ENCODE assay signal across 14 cellular contexts in the genomic region with DNA sequence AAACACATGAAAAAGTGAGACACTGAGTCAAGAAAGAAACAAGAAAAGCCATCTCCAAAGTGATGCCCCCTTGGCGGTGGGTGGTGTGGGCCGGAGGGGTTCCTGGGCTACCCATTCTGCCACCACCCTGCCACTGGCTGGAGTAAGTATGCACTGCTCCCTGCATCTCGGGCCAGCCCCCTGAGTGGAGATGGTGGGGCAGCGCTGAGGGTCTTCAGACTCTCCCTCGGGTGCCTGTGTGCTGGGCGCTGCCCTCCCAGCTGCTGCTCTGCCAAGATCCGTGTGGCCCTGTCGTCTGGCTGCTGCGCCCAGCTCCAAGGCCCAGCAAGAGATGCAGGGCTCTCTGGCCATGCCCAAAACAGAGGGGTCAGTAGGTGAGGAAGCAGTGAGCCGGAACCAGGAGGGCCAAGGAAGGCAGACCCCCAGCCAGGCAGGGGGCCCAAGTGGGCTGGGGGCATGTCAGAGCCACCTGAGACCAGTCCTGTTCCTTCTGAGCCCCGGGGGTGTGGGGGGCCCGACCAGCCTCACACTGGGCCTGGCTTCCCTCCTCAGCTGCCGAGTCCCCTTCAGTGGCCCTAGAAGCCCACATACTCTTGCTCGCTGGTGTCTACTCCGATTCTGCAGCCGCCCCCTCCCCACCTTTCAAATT. TPM values are rescaled to one million over a fixed set of nuclear protein-coding genes. Genes with fewer than 3 reads are reported as not detected.
DNase-seq lines count a peak whose midpoint lies in the region; ATAC-seq and TF ChIP-seq lines count a peak whose summit lies in the region.
"Had no signal": no experiment of that assay in that cellular context is flagged by ENCODE, and none has a peak within 500 bp of the region (broad histone marks: within the 10 kb centered on the region; RNA-seq: fewer than 3 reads in every experiment).

No MANE protein-coding gene starts in this region.

- H3K36me3 Mint-ChIP-seq in CD8-positive, alpha-beta memory T cell = peaks cover 5 to 60% (median 9%) of the 10 kb centered on the region in 3 donors
- peaks cover 82% of the 10 kb centered on the region for H3K36me3 Mint-ChIP-seq in dendritic cell treated with granulocyte-macrophage colony-stimulating factor and Interleukin-4, amounts not matched to agents 40 ng/mL and 50 ng/mL, for 4 days (ENCODE audit: low read depth)

- H3K27me3 ChIP-seq in CD8-positive, alpha-beta memory T cell (ENCODE audit: insufficient read depth, low read length, poor library complexity, severe bottlenecking) = no peaks in the 10 kb centered on the region
- H3K27me3 ChIP-seq in Loucy (ENCODE audit: insufficient read depth, low read length, poor library complexity, severe bottlenecking) (no peaks in the 10 kb centered on the region), neutrophil (no peaks in the 10 kb centered on the region), Karpas-422 (ENCODE audit: low read length) (no peaks in the 10 kb centered on the region)
- H3K27me3 ChIP-seq: hepatocyte, sigmoid colon had no signal

- peak overlapping the region; percentile 88 to 100 (median 94) for H3K4me3 Mint-ChIP-seq in CD8-positive, alpha-beta memory T cell
- H3K4me3 Mint-ChIP-seq in dendritic cell treated with granulocyte-macrophage colony-stimulating factor and Interleukin-4, amounts not matched to agents 40 ng/mL and 50 ng/mL, for 4 days = peak overlapping the region; percentile 76
- H3K4me3 Mint-ChIP-seq: HFFc6 had no signal

- intact Hi-C loops in dendritic cell treated with granulocyte-macrophage colony-stimulating factor and Interleukin-4, amounts not matched to agents 40 ng/mL and 50 ng/mL, for 4 days (cut with micrococcal nuclease) = loop anchor here (2.0 kb wide), 2 partner anchors 15 to 27 kb away; no protein-coding TSS in a partner anchor

- no peak for DNase-seq in CD8-positive, alpha-beta memory T cell
- no peak for DNase-seq in ureter (ENCODE audit: low spot score)
- no peak for DNase-seq in HPDE6-E6E7 (ENCODE audit: extremely low spot score)
- DNase-seq in Karpas-422 = no peak
- DNase-seq: DMS 273 treated with DMSO at 0.1 percent for 48 hours, HFFc6, NCI-H2171 had no signal

- H3K4me1 Mint-ChIP-seq in CD8-positive, alpha-beta memory T cell = peaks cover 46 to 77% (median 62%) of the 10 kb centered on the region in 3 donors
- peaks cover 68% of the 10 kb centered on the region for H3K4me1 Mint-ChIP-seq in dendritic cell treated with granulocyte-macrophage colony-stimulating factor and Interleukin-4, amounts not matched to agents 40 ng/mL and 50 ng/mL, for 4 days (ENCODE audit: low read depth)

- TF ChIP-seq CTCF in Loucy (conservative IDR thresholded peaks at IDR 0.05; ENCODE audit: low read length) (no peak), neutrophil (IDR thresholded peaks at IDR 0.05) (no peak)

- no peaks in the 10 kb centered on the region for H3K9me3 ChIP-seq in CD8-positive, alpha-beta memory T cell (ENCODE audit: low read length)
- H3K9me3 ChIP-seq in Loucy (ENCODE audit: insufficient read depth, low read depth, low read length) (no peaks in the 10 kb centered on the region), neutrophil (no peaks in the 10 kb centered on the region), Karpas-422 (ENCODE audit: low read length) (no peaks in the 10 kb centered on the region)
- H3K9me3 ChIP-seq: adrenal gland, sigmoid colon had no signal

- H3K27ac Mint-ChIP-seq in CD8-positive, alpha-beta memory T cell = peak overlapping the region; percentile 92 to 100 (median 98)
- peak overlapping the region; percentile 98 for H3K27ac Mint-ChIP-seq in dendritic cell treated with granulocyte-macrophage colony-stimulating factor and Interleukin-4, amounts not matched to agents 40 ng/mL and 50 ng/mL, for 4 days
- H3K27ac Mint-ChIP-seq: HFFc6 had no signal

- no peaks in the 10 kb centered on the region for H3F3A ChIP-seq in Loucy (ENCODE audit: low read depth)

- no peak for ATAC-seq in GM19324 (IDR thresholded peaks at IDR 0.05; ENCODE audit: low FRiP score, unreplicated experiment)

- H3K27ac ChIP-seq in CD8-positive, alpha-beta memory T cell (ENCODE audit: low read depth, low read length) = peak overlapping the region; percentile 72
- peak overlapping the region; percentile 98 for H3K27ac ChIP-seq in neutrophil
- H3K27ac ChIP-seq in Karpas-422 (ENCODE audit: low read length) = no peak overlapping the region
- H3K27ac ChIP-seq: hepatocyte had no signal

- POLR2A ChIA-PET in CD8-positive, alpha-beta memory T cell (lab: Charles Lee) = interaction anchor here (0.6 to 1.8 kb wide), 3 partner anchors 15 to 241 kb away, joined by 3 to 6 read pairs (median 4); partner anchors contain the start of gene BRF1

- no peaks in the 10 kb centered on the region for H3K9me3 Mint-ChIP-seq in CD8-positive, alpha-beta memory T cell
- no peaks in the 10 kb centered on the region for H3K9me3 Mint-ChIP-seq in dendritic cell treated with granulocyte-macrophage colony-stimulating factor and Interleukin-4, amounts not matched to agents 40 ng/mL and 50 ng/mL, for 4 days
- H3K9me3 Mint-ChIP-seq: HFFc6 had no signal

- H2AFZ ChIP-seq in Loucy (ENCODE audit: low read length) = no peak overlapping the region
- no peak overlapping the region for H2AFZ ChIP-seq in Karpas-422 (ENCODE audit: low read length)
- H2AFZ ChIP-seq: hepatocyte had no signal

- H3K4me1 ChIP-seq in CD8-positive, alpha-beta memory T cell (ENCODE audit: insufficient read depth, low read length) = peaks cover 67% of the 10 kb centered on the region
- H3K4me1 ChIP-seq in Loucy (ENCODE audit: insufficient read depth, low read length, poor library complexity, severe bottlenecking) (peaks cover 43% of the 10 kb centered on the region), neutrophil (ENCODE audit: control insufficient read depth in 1 of 2, insufficient read depth in 1 of 2, low read depth in 1 of 2, low read length in 1 of 2) (peaks cover 74% of the 10 kb centered on the region in 2 experiments), Karpas-422 (ENCODE audit: low read length) (peaks cover 6% of the 10 kb centered on the region)

- CTCF ChIA-PET in CD8-positive, alpha-beta memory T cell (lab: Charles Lee) = interaction anchor here (1.7 to 12.5 kb wide), 4 partner anchors 13 to 40 kb away, joined by 4 to 153 read pairs (median 58); partner anchors contain the start of gene CDCA4

- H4K20me1 ChIP-seq in Loucy (ENCODE audit: insufficient read depth, low read length, poor library complexity, severe bottlenecking) (no peaks in the 10 kb centered on the region), Karpas-422 (ENCODE audit: insufficient read depth, low read depth, low read length) (no peaks in the 10 kb centered on the region)

- peaks cover 0 to 2% of the 10 kb centered on the region in 2 donors for H3K27me3 Mint-ChIP-seq in CD8-positive, alpha-beta memory T cell
- H3K27me3 Mint-ChIP-seq in dendritic cell treated with granulocyte-macrophage colony-stimulating factor and Interleukin-4, amounts not matched to agents 40 ng/mL and 50 ng/mL, for 4 days = no peaks in the 10 kb centered on the region

- H3K36me3 ChIP-seq in CD8-positive, alpha-beta memory T cell (ENCODE audit: insufficient read depth, low read length) = peaks cover 8% of the 10 kb centered on the region
- H3K36me3 ChIP-seq in Loucy (ENCODE audit: insufficient read depth, low read length) (no peaks in the 10 kb centered on the region), neutrophil (peaks cover 27% of the 10 kb centered on the region), Karpas-422 (ENCODE audit: insufficient read depth, low read length) (no peaks in the 10 kb centered on the region)
- H3K36me3 ChIP-seq: adrenal gland, sigmoid colon had no signal

- H3K79me2 ChIP-seq in Loucy (ENCODE audit: insufficient read depth, low read length) (peaks cover 7% of the 10 kb centered on the region; the same call in 1 of the 2 replicates), Karpas-422 (ENCODE audit: low read length) (no peaks in the 10 kb centered on the region)
- H3K79me2 ChIP-seq: hepatocyte had no signal

- peak overlapping the region; percentile 67 for H3K4me2 ChIP-seq in Loucy (ENCODE audit: low read depth, low read length, poor library complexity, severe bottlenecking)
- H3K4me2 ChIP-seq in Karpas-422 (ENCODE audit: low read depth, low read length, poor library complexity, severe bottlenecking) = no peak overlapping the region
- H3K4me2 ChIP-seq: hepatocyte had no signal

- H3K9ac ChIP-seq in Loucy (ENCODE audit: low read depth, low read length, poor library complexity, severe bottlenecking) = peak overlapping the region; percentile 70
- H3K9ac ChIP-seq in Karpas-422 (ENCODE audit: low read length) = no peak overlapping the region

- H3K4me3 ChIP-seq in CD8-positive, alpha-beta memory T cell (ENCODE audit: low read length) = peak overlapping the region; percentile 99
- H3K4me3 ChIP-seq in Loucy (ENCODE audit: low read length, poor library complexity, severe bottlenecking) = peak overlapping the region; percentile 47
- peak overlapping the region; percentile 72 to 73 for H3K4me3 ChIP-seq in neutrophil (ENCODE audit: low read depth in 1 of 2, low read length in 1 of 2)
- H3K4me3 ChIP-seq in Karpas-422 (ENCODE audit: low read length) = no peak overlapping the region
- H3K4me3 ChIP-seq: adrenal gland, hepatocyte, sigmoid colon had no signal

- H3K9me2 ChIP-seq in Loucy (replicated peaks; ENCODE audit: low read depth, low read length) (no peaks in the 10 kb centered on the region), Karpas-422 (replicated peaks; ENCODE audit: insufficient read depth, low read length) (no peaks in the 10 kb centered on the region)

RNA-seq across cellular contexts. Expression of gene GPR132, which starts 5.2 kb away (rescaled TPM):
- 10 to 100 TPM; 51.3 to 52.0 TPM for total RNA-seq in CD8-positive, alpha-beta memory T cell
- 34.9 TPM for polyA plus RNA-seq in CD8-positive, alpha-beta memory T cell
- total RNA-seq in ureter = 1.5 TPM
- total RNA-seq in Karpas-422 (2014; rRNA removed; shearing (Covaris generic); ENCODE audit: low replicate concordance) = not detected in 2 replicates

RNA-seq across cellular contexts. Expression of gene CDCA4, which starts 39.2 kb away (rescaled TPM):
- total RNA-seq in CD8-positive, alpha-beta memory T cell = 10 to 100 TPM; 73.0 to 76.7 TPM
- polyA plus RNA-seq in CD8-positive, alpha-beta memory T cell = 23.8 TPM
- 8.1 TPM for total RNA-seq in ureter
- total RNA-seq in Karpas-422 (2014; rRNA removed; shearing (Covaris generic); ENCODE audit: low replicate concordance) = 25.2 and 33.5 TPM in 2 replicates

Comparison
In these comparisons a context has a peak if more than half of its experiments do, and no peak if none do; other contexts are left out.
1. RNA of gene GPR132, which starts 5.2 kb away (total RNA-seq): 51.3 to 52.0 TPM in CD8-positive, alpha-beta memory T cell; 1.5 TPM in ureter (single experiment) and not detected in Karpas-422; every median in the first group is over 10 times any median in the second.